8 cellular contexts compared by ENCODE assay signal in the genomic region with DNA sequence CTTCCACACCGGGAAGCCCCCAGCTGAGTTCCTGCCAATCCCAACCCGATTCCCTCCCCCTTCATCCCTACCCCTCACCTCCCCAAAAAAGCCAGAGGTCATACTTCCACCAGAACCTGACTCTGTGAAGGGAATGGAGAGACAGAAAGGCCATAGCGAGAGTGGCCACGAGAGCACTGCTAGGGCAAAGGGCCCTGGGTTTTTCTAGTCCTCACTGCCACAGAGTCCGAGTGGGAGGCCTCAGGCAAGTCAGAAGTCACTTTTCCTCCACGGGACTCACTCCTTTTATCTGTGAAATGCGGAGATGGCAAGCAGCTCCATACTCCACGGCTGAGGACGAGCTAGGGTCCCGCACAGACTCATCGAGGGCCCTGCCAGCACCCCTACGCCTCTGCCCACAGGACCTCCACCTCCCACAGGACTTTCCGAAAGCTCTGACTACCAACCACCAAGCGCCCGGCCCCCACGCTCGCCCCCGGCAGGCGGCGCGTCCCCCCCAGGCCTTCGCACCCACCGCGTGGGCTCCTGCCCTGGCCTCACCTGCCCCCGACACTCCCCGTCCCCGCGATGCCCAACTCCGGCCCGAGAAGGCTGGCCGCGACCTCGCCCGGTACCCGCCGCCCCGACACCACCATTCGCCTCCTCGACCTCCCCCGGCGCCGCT.
DNase-seq lines count a peak whose midpoint lies in the region; ATAC-seq lines count a peak whose summit lies in the region.

No MANE protein-coding gene starts in this region.

- H3K27ac ChIP-seq in duodenal mucosa (ENCODE audit: low read depth, low read length) = peak overlapping the region; percentile 72

- H3K36me3 ChIP-seq in duodenal mucosa (ENCODE audit: control insufficient read depth in 1 of 2, insufficient read depth in 2 of 2, low read length in 2 of 2) = no peaks in the 10 kb centered on the region

- no peaks in the 10 kb centered on the region for H3K27me3 ChIP-seq in duodenal mucosa (ENCODE audit: control insufficient read depth in 1 of 2, insufficient read depth in 2 of 2, low read length in 2 of 2)

- peak; percentile 12 for ATAC-seq in GM19438 (IDR thresholded peaks at IDR 0.05; ENCODE audit: low read depth, unreplicated experiment)

- peak overlapping the region; percentile 63 to 91 for H3K9ac ChIP-seq in duodenal mucosa (ENCODE audit: low read depth in 1 of 2, low read length in 2 of 2)

- H3K9me3 ChIP-seq in duodenal mucosa (ENCODE audit: control insufficient read depth in 1 of 2, low read length in 2 of 2) = no peaks in the 10 kb centered on the region

- H3K4me3 ChIP-seq in duodenal mucosa (ENCODE audit: low read depth in 1 of 2, low read length in 2 of 2) = peak overlapping the region; percentile 73 to 88

- peaks cover 24 to 26% of the 10 kb centered on the region in 2 donors for H3K4me1 ChIP-seq in duodenal mucosa (ENCODE audit: control insufficient read depth in 1 of 2, insufficient read depth in 2 of 2, low read length in 2 of 2)

- DNase-seq in AG20443 (ENCODE audit: low spot score) (peak; percentile 51), HuH-7.5 (ENCODE audit: low spot score) (peak; percentile 33), medulla oblongata (ENCODE audit: extremely low spot score) (peak; percentile 63), T1000 (lab: John Stamatoyannopoulos, UW) (no peak)
- peak; percentile 70 to 80 for DNase-seq in activated CD4-positive, alpha-beta T cell treated with anti-CD3 and anti-CD28 coated beads, Interleukin-2, amount 50 U/mL, for 4 hours
- peak; percentile 37 to 56 for DNase-seq in stimulated activated CD8-positive, alpha-beta memory T cell treated with anti-CD3 and anti-CD28 coated beads, Interleukin-15, amount 100 ng/mL, for 48 hours (ENCODE audit: low read depth in 2 of 2)
